ENCODE assay signal across 23 cellular contexts in the genomic region with DNA sequence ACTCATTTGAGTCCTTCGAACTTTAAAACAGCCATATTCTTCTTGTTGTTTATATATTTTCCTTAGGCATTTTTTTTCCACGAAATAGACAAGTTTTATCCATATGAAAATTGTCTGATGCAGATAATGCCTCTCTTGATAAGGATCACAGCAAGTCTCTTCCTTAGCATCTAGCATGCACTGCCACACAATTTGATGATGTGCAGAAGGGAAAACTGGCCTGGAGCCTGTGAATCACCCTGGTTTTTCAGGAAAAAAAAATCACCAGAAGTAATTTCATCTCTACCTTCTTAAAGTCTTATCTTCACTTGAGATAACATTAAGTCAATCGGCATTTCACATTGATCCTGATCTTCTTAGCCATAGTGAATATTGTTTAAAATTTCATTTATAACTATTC.
"Had no signal": no experiment of that assay in that cellular context is flagged by ENCODE, and none has a peak within 500 bp of the region (broad histone marks: within the 10 kb centered on the region; RNA-seq: fewer than 3 reads in every experiment).

No MANE protein-coding gene starts in this region.

- H3K9me3 ChIP-seq: left ventricle myocardium inferior, pancreas, prostate gland, suprapubic skin, thoracic aorta had no signal

- H3K27me3 ChIP-seq: spleen, suprapubic skin, tibial artery, uterus had no signal

- H3K4me3 ChIP-seq: left ventricle myocardium inferior, lung, pancreas, prostate gland, skin epidermis, spleen, suprapubic skin, thoracic aorta, tibial artery, uterus had no signal

- H3K4me1 ChIP-seq: pancreas, prostate gland, spleen, suprapubic skin had no signal

- ATAC-seq: left colon; naive thymus-derived CD8-positive, alpha-beta T cell; pancreas; right cardiac atrium; sciatic nerve; stimulated activated effector memory CD8-positive, alpha-beta T cell treated with anti-CD3 and anti-CD28 coated beads, Interleukin-12 subunit alpha, Interleukin-12 subunit beta, amount 100 ng/mL, for 72 hours had no signal

- DNase-seq: hippocampal formation; immature natural killer cell; kidney; left colon; left ventricle myocardium inferior; naive thymus-derived CD8-positive, alpha-beta T cell; nucleus accumbens; pancreas; posterior cingulate gyrus; retina; right cardiac atrium; spleen; stimulated activated CD4-positive, alpha-beta T cell treated with anti-CD3 and anti-CD28 coated beads, Interleukin-4, amount 100 ng/mL, for 24 hours; stimulated activated naive CD4-positive, alpha-beta T cell; tibial artery; uterus had no signal

- H3K27ac ChIP-seq: left ventricle myocardium inferior, pancreas, prostate gland, skin epidermis, spleen, suprapubic skin, thoracic aorta, tibial artery, uterus had no signal

- H3K36me3 ChIP-seq: left ventricle myocardium inferior, pancreas, prostate gland, spleen, suprapubic skin, thoracic aorta, tibial artery, uterus had no signal
